8 cellular contexts compared by ENCODE assay signal in genomic region chr16:12816791-12817214, GRCh38. TPM values are rescaled to one million over a fixed set of nuclear protein-coding genes. Genes with fewer than 3 reads are reported as not detected.
A peak's percentile ranks its signal among the peaks of the same experiment; 100 is the strongest.
DNase-seq lines count a peak whose midpoint lies in the region; ATAC-seq, FAIRE-seq and TF ChIP-seq lines count a peak whose summit lies in the region.
"Not testable (repeated sequence)": the region's sequence is repeated elsewhere in the genome, so short reads cannot be mapped to it uniquely, and the experiment has no call there.

No MANE protein-coding gene starts in this region.

- H3K27me3 ChIP-seq in K562 (ENCODE audit: control insufficient read depth in 2 of 2, insufficient read depth in 2 of 2, low read length in 2 of 2); spleen (replicated peaks in 1 of 7): not testable (repeated sequence)

- not testable (repeated sequence) for H3K4me2 ChIP-seq in K562 (ENCODE audit: insufficient read depth, low read length)

- not testable (repeated sequence) for H3K9me3 Mint-ChIP-seq in CD14-positive monocyte

- in situ Hi-C loops in K562 (cut with MboI) = not testable (repeated sequence)

- POLR2A ChIA-PET in HEK293 (lab: Yijun Ruan, JAX) = not testable (repeated sequence)
- POLR2A ChIA-PET in K562 (lab: Yijun Ruan, JAX) = interaction anchor here (0.8 kb wide), 1 partner anchor 243 kb away, joined by 3 read pairs; no protein-coding TSS in a partner anchor

- not testable (repeated sequence) for DNase-seq in CD14-positive monocyte (ENCODE audit: low spot score); K562 (ENCODE audit: extremely low read depth in 1 of 4, low spot score in 3 of 4); spleen
- DNase-seq in NB4 (ENCODE audit: low read depth) = peak; percentile 22
- DNase-seq in NOMO-1 treated with DMSO at 0.1 percent for 48 hours (lab: John Stamatoyannopoulos, UW; ENCODE audit: unreplicated experiment) = peak; percentile 11
- DNase-seq in fibroblast of pulmonary artery (ENCODE audit: low read depth) = peak; percentile 29
- peak; percentile 51 for DNase-seq in kidney tubule cell (ENCODE audit: low spot score)

- ATAC-seq in K562 = not testable (repeated sequence)

- FAIRE-seq in K562 (lab: Jason Lieb, UNC) = not testable (repeated sequence)

- H3K36me3 ChIP-seq in HEK293 (ENCODE audit: control insufficient read depth in 2 of 2, insufficient read depth in 1 of 2, low read length in 2 of 2); K562 (ENCODE audit: control insufficient read depth, insufficient read depth, low read length); spleen: not testable (repeated sequence)

- 5% methylated on average over 4 of the region's 4 CpGs for WGBS in K562 (ENCODE audit: insufficient coverage, low coverage, missing lambda C conversion rate)
- 35 to 50% (median 44%) methylated on average over 4 of the region's 4 CpGs for WGBS in spleen, 5 donors

- H3K4me1 Mint-ChIP-seq in CD14-positive monocyte = peaks cover 60% of the 10 kb centered on the region

- H4K20me1 ChIP-seq in K562 (replicated peaks; ENCODE audit: control insufficient read depth, insufficient read depth, low read length) = not testable (repeated sequence)

- H3K27ac Mint-ChIP-seq in CD14-positive monocyte = peak overlapping the region; percentile 80 to 93 (median 89)

- BruUV-seq in K562 (replicated peaks; lab: Mats Ljungman, UMichigan) = not testable (repeated sequence)

- H3K36me3 Mint-ChIP-seq in CD14-positive monocyte = not testable (repeated sequence)

- H3K27me3 Mint-ChIP-seq in CD14-positive monocyte (ENCODE audit: low read depth in 3 of 3) = peaks cover 5 to 14% (median 7%) of the 10 kb centered on the region in 3 donors

- H3K4me3 Mint-ChIP-seq in CD14-positive monocyte = peak overlapping the region in 1 of 2 donors; percentile 70

- TF ChIP-seq CTCF in CD14-positive monocyte (IDR thresholded peaks at IDR 0.05); HEK293 (tag by site-specific recombination; IDR thresholded peaks at IDR 0.05); NB4 (IDR thresholded peaks at IDR 0.05; ENCODE audit: low read depth, low read length); K562 (IDR thresholded peaks at IDR 0.05 in 2 of 3, conservative IDR thresholded peaks at IDR 0.05 in 1 of 3; ENCODE audit: insufficient read depth in 2 of 3, low read depth in 1 of 3, low read length in 3 of 3); fibroblast of pulmonary artery (IDR thresholded peaks at IDR 0.05; ENCODE audit: low read length, missing control alignments); spleen (IDR thresholded peaks at IDR 0.05 in 8 of 11, conservative IDR thresholded peaks at IDR 0.05 in 3 of 11): not testable (repeated sequence)

- H3K9ac ChIP-seq in K562 (ENCODE audit: insufficient read depth in 1 of 2, low read depth in 2 of 2, low read length in 2 of 2) = not testable (repeated sequence)

- CTCF ChIA-PET in HEK293 (lab: Yijun Ruan, JAX) (interaction anchor here (0.6 to 3.2 kb wide), 2 partner anchors 70 to 243 kb away, joined by 6 to 12 read pairs; no protein-coding TSS in a partner anchor), K562 (lab: Yijun Ruan, JAX; ENCODE audit: low intra/inter-chr PET ratio) (interaction anchor here (0.6 to 0.7 kb wide), 2 partner anchors 241 to 588 kb away, joined by 3 read pairs; no protein-coding TSS in a partner anchor)

- TF ChIP-seq POLR2A in NB4 (IDR thresholded peaks at IDR 0.05; ENCODE audit: extremely low read depth, insufficient read length); K562 (conservative IDR thresholded peaks at IDR 0.05); spleen (IDR thresholded peaks at IDR 0.05): not testable (repeated sequence)

- not testable (repeated sequence) for H3K9me1 ChIP-seq in K562 (ENCODE audit: control insufficient read depth, insufficient read depth, low read length)

- not testable (repeated sequence) for TF ChIP-seq RAD21 in K562 (CRISPR knock-in tag; conservative IDR thresholded peaks at IDR 0.05 in 1 of 2, IDR thresholded peaks at IDR 0.05 in 1 of 2)

- H3K9me3 ChIP-seq in HEK293 (ENCODE audit: control insufficient read depth, insufficient read depth, low read depth, low read length); K562 (replicated peaks; ENCODE audit: control insufficient read depth, insufficient read depth, low read depth, low read length); spleen: not testable (repeated sequence)

- H3K27ac ChIP-seq in HEK293 (ENCODE audit: extremely low read depth, low read depth, low read length); K562 (ENCODE audit: extremely low read depth, low read depth, low read length): not testable (repeated sequence)
- H3K27ac ChIP-seq in spleen = peak overlapping the region in 5 of 8 donors; percentile 43 to 82 (median 58)

- 0 out of 2 replicates have a peak, but pooled peaks have one; percentile 10 for TF ChIP-seq EP300 in K562 (IDR thresholded peaks at IDR 0.05; ENCODE audit: low read length)

- intact Hi-C loops in CD14-positive monocyte (cut with micrococcal nuclease) (loop anchor here in 1 of 2 donors (10.0 kb wide), 1 partner anchor 722 kb away; no protein-coding TSS in a partner anchor), K562 (cut with micrococcal nuclease) (loop anchor here (5.0 kb wide), 1 partner anchor 360 kb away; no protein-coding TSS in a partner anchor), spleen (cut with DNase I; ENCODE audit: low total_unique reads) (loop anchor here (5.0 to 10.0 kb wide), 3 partner anchors 245 to 722 kb away; no protein-coding TSS in a partner anchor)

- not testable (repeated sequence) for H3K4me1 ChIP-seq in HEK293 (ENCODE audit: control insufficient read depth, insufficient read depth, low read length); K562 (replicated peaks in 1 of 2; ENCODE audit: control insufficient read depth in 2 of 2, insufficient read depth in 2 of 2, low read length in 2 of 2)
- H3K4me1 ChIP-seq in spleen = peaks cover 0 to 57% (median 8%) of the 10 kb centered on the region in 6 donors

- not testable (repeated sequence) for H3K79me2 ChIP-seq in K562 (ENCODE audit: control insufficient read depth, insufficient read depth, low read length)

- H3K4me3 ChIP-seq in HEK293 (ENCODE audit: low read depth, low read length); NB4 (ENCODE audit: low read depth, low read length); K562; fibroblast of pulmonary artery (replicated peaks; ENCODE audit: low read depth, low read length): not testable (repeated sequence)
- H3K4me3 ChIP-seq in spleen = peak overlapping the region in 1 of 8 donors; percentile 9

- not testable (repeated sequence) for H2AFZ ChIP-seq in K562 (ENCODE audit: low read depth, low read length)

TF ChIP-seq in HEK293, 187 proteins besides CTCF, POLR2A, EP300 and RAD21:
- TF ChIP-seq ZEB2 (tag by site-specific recombination; IDR thresholded peaks at IDR 0.05) (peak; percentile 53; the same call in 1 of the 2 replicates), ZNF335 (tag by site-specific recombination; conservative IDR thresholded peaks at IDR 0.05) (peak; percentile 9; the same call in 1 of the 2 replicates), ZNF629 (tag by site-specific recombination; IDR thresholded peaks at IDR 0.05) (peak; percentile 29), OSR2 (tag by site-specific recombination; IDR thresholded peaks at IDR 0.05) (peak; percentile 19; the same call in 1 of the 2 replicates)

TF ChIP-seq in K562, 482 proteins besides CTCF, POLR2A, EP300 and RAD21 (continues in another document):
- TF ChIP-seq SPI1 (IDR thresholded peaks at IDR 0.05; ENCODE audit: borderline replicate concordance, low read depth, low read length) = peak; percentile 24; the same call in 1 of the 2 replicates
- peak; percentile 57; the same call in 1 of the 2 replicates for TF ChIP-seq SMAD4 (CRISPR knock-in tag; conservative IDR thresholded peaks at IDR 0.05)
- TF ChIP-seq TCF3 (CRISPR knock-in tag; IDR thresholded peaks at IDR 0.05) = peak; percentile 31; the same call in 1 of the 2 replicates
- peak; percentile 73 for TF ChIP-seq ATF7 (IDR thresholded peaks at IDR 0.05)
- peak; percentile 51; the same call in 1 of the 2 replicates for TF ChIP-seq SMARCA4 (IDR thresholded peaks at IDR 0.05)
- peak; percentile 42 to 54; a peak in 3 of 4 replicates for TF ChIP-seq KDM1A (IDR thresholded peaks at IDR 0.05)
- 0 out of 2 replicates have a peak, but pooled peaks have one; percentile 57 for TF ChIP-seq ATF4 (CRISPR knock-in tag; IDR thresholded peaks at IDR 0.05)

RNA-seq across cellular contexts. Expression of gene CPPED1, which starts 13.1 kb away (rescaled TPM):
- 100 to 1,000 TPM; 259 to 292 TPM for polyA plus RNA-seq in CD14-positive monocyte
- total RNA-seq in K562 (2011; cell fraction: chromatin; rRNA removed; ENCODE audit: low replicate concordance) = 30.3 and 41.3 TPM in 2 replicates
- total RNA-seq in K562 (2011; cell fraction: nucleolus; rRNA removed) = 26.2 and 31.9 TPM in 2 replicates
- 25.7 and 32.7 TPM in 2 replicates for total RNA-seq in K562 (2011; cell fraction: nucleoplasm; rRNA removed)
- total RNA-seq in K562 (2014; rRNA removed) = 7.5 and 7.6 TPM in 2 replicates
- 16.9 and 20.2 TPM in 2 replicates for total RNA-seq in K562 (2014; rRNA removed; fragmentation: Illumina TruSeq; extraction: Trizol)
- total RNA-seq in K562 (2015; rRNA removed; fragmentation: Illumina TruSeq; extraction: Trizol) = 21.3 and 22.2 TPM in 2 replicates
- total RNA-seq in K562 (2021) = 21.3 and 22.2 TPM in 2 replicates
- 25.7 TPM in 2 replicates for polyA plus RNA-seq in K562 (2011; rRNA removed)
- 13.6 and 16.0 TPM in 2 replicates for polyA plus RNA-seq in K562 (2011; cell fraction: cytosol; rRNA removed)
- polyA plus RNA-seq in K562 (2011; cell fraction: nucleus; rRNA removed) = 8.9 and 12.8 TPM in 2 replicates
- polyA plus RNA-seq in K562 (2012) = 15.6 and 22.8 TPM in 2 replicates
- 19.0 and 22.5 TPM in 2 replicates for polyA plus RNA-seq in K562 (2014; fragmentation: Illumina TruSeq; extraction: Trizol)
- polyA plus RNA-seq in K562 (2014; fragmentation: Nextera tagmentation; extraction: Ambion mirVana) = 10 to 100 TPM; 11.4 to 13.6 TPM
- 14.4 and 15.3 TPM in 2 replicates for polyA plus RNA-seq in K562 (2014; rRNA removed)
- polyA minus RNA-seq in K562 (2011; rRNA and poly(A)+ RNA removed) = 21.1 and 24.1 TPM in 2 replicates
- polyA minus RNA-seq in K562 (2011; cell fraction: cytosol; rRNA and poly(A)+ RNA removed) = 10.1 and 10.3 TPM in 2 replicates
- polyA minus RNA-seq in K562 (2011; cell fraction: nucleus; rRNA and poly(A)+ RNA removed) = 8.9 and 21.4 TPM in 2 replicates
- total RNA-seq in spleen = 10 to 100 TPM; 38.0 to 66.3 (median 50.6) TPM
- 10 to 100 TPM; 10.0 to 21.6 (median 10.8) TPM for polyA plus RNA-seq in spleen

Comparison
In these comparisons a context has a peak if more than half of its experiments do, and no peak if none do; other contexts are left out.
1. RNA of gene CPPED1, which starts 13.1 kb away (polyA plus RNA-seq): 259 to 292 TPM in CD14-positive monocyte; 8.9 to 25.7 TPM in K562 and 10.0 to 21.6 TPM in spleen; every median in the first group is over 4 times any median in the second.